11 cellular contexts compared by ENCODE assay signal in the genomic region with DNA sequence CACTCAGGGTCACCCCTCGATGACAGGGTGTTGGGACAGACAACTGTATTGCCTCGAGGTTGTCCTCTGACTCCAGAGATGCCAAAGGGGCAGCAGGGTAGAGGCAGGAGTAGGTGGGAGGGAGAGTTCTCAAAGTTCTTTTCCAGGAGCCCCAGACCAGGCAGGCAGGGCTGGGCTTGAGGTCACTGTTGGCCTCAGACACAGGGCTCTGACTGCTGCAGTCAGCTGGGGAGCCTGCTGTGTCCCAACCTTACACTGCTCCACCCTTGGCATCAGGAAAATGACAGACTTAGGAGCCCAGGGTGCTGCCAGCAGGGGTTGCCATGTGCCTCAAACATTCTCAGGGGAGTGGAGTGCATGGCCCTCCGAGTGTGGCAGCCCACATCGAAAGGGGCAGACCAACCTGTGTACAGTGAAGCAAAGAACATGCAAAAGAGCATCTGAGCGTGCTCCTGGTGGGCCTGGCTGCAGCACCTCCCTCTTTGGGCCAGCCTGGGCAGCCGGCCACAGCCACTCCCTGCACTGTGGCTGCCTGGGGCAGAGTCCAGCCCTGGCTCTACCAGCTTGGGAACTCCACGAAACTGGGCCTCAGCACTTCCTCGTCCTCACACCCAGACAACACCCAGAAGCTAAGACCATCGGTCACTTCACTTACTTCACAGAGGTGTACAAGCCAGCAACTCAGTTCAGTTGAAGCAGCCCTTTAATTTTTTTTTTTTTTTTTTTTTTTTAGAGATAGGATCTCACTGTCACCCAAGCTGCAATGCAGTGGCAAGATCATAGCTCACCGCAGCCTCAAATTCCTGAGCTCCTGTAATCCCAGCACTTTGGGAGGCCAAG. TPM values are rescaled to one million over a fixed set of nuclear protein-coding genes. Genes with fewer than 3 reads are reported as not detected.
DNase-seq lines count a peak whose midpoint lies in the region; ATAC-seq and TF ChIP-seq lines count a peak whose summit lies in the region.
"Had no signal": no experiment of that assay in that cellular context is flagged by ENCODE, and none has a peak within 500 bp of the region (broad histone marks: within the 10 kb centered on the region; RNA-seq: fewer than 3 reads in every experiment).

No MANE protein-coding gene starts in this region.

- H3K36me3 Mint-ChIP-seq in WTC11 (peaks cover 28% of the 10 kb centered on the region), type B pancreatic cell (peaks cover 4% of the 10 kb centered on the region), T-cell (no peaks in the 10 kb centered on the region)

- ATAC-seq in WTC11 (no peak), GM19455 (IDR thresholded peaks at IDR 0.05; ENCODE audit: unreplicated experiment) (no peak), T-cell (replicated peaks in 1 of 4) (no peak)

- H3K27ac Mint-ChIP-seq in WTC11 (0 out of 2 replicates have a peak overlapping the region, but pooled peaks have one; percentile 70), type B pancreatic cell (peak overlapping the region; percentile 81), T-cell (no peak overlapping the region)

- H3K9me3 Mint-ChIP-seq in WTC11 (no peaks in the 10 kb centered on the region), type B pancreatic cell (no peaks in the 10 kb centered on the region), T-cell (no peaks in the 10 kb centered on the region)

- TF ChIP-seq CTCF in WTC11 (IDR thresholded peaks at IDR 0.05) (no peak), type B pancreatic cell (conservative IDR thresholded peaks at IDR 0.05) (no peak)

- POLR2A ChIA-PET in WTC11 (lab: Charles Lee), result interaction anchor here (0.6 kb wide), 1 partner anchor 51 kb away, joined by 4 read pairs; no protein-coding TSS in a partner anchor
- POLR2A ChIA-PET in T-cell (lab: Charles Lee), result interaction anchor here in 1 of 2 donors (0.6 to 0.7 kb wide), 2 partner anchors 488 to 1239 kb away, joined by 3 to 6 read pairs; no protein-coding TSS in a partner anchor

- H3K27me3 Mint-ChIP-seq in WTC11 (ENCODE audit: low read depth) (no peaks in the 10 kb centered on the region), type B pancreatic cell (no peaks in the 10 kb centered on the region), T-cell (peaks cover 4 to 7% of the 10 kb centered on the region in 2 donors)

- DNase-seq in DMS 273 (lab: John Stamatoyannopoulos, UW; ENCODE audit: unreplicated experiment) (peak; percentile 43), DMS 273 treated with DMSO at 0.1 percent for 48 hours (lab: John Stamatoyannopoulos, UW) (no peak), WTC11 (ENCODE audit: low spot score) (no peak), left kidney (ENCODE audit: low read depth, low spot score) (peak; percentile 34), type B pancreatic cell (ENCODE audit: extremely low spot score, unreplicated experiment) (no peak), T-cell (no peak)
- no peak for DNase-seq in central memory CD4-positive, alpha-beta T cell
- DNase-seq: 8988T; activated CD4-positive, CD25-positive, alpha-beta regulatory T cell; NCI-H1417 had no signal

- CTCF ChIA-PET in WTC11 (lab: Charles Lee) (interaction anchor here (0.6 to 2.0 kb wide), 8 partner anchors 10 to 853 kb away, joined by 3 to 10 read pairs (median 4); no protein-coding TSS in a partner anchor), T-cell (lab: Charles Lee) (interaction anchor here (0.5 to 0.7 kb wide), 2 partner anchors 107 to 154 kb away, joined by 3 to 6 read pairs; no protein-coding TSS in a partner anchor)

- no peak overlapping the region for H3K4me3 Mint-ChIP-seq in WTC11
- H3K4me3 Mint-ChIP-seq in type B pancreatic cell, result peak overlapping the region; percentile 60
- no peak overlapping the region for H3K4me3 Mint-ChIP-seq in T-cell

- H3K4me1 Mint-ChIP-seq in WTC11 (no peaks in the 10 kb centered on the region), type B pancreatic cell (ENCODE audit: unreplicated experiment) (peaks cover 19% of the 10 kb centered on the region), T-cell (no peaks in the 10 kb centered on the region)

TF ChIP-seq in WTC11, 78 proteins besides CTCF, POLR2A, EP300 and RAD21:
- TF ChIP-seq, protein P1, sequence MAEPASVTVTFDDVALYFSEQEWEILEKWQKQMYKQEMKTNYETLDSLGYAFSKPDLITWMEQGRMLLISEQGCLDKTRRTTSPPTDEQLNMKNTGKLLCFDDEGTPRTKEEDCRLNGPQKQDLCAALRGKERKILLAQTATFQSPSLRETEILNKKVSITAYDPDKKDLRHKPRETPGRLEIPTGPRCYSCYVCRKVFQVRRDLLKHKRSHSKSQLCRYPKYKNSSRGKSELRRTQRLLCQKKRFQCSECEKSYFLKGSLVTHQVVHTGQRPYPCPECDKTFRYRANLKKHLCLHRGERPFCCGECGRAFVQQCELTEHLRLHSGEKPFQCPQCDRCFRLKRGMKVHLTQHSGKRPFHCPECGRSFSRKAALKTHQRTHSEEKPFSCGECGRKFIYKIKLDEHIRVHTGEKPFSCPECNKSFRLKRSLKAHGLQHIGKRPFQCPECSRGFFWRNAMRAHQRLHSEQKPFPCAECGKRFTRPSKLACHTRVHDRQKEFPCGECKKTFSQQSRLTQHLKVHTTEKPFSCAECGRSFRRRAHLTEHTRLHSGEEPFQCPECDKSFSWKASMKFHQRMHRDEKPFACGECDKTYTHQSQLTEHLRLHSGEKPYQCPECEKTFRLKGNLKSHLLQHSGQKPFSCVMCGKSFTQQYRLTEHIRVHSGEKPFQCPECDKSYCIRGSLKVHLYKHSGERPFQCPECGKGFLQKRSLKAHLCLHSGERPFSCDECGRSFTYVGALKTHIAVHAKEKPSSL (CRISPR knock-in tag; conservative IDR thresholded peaks at IDR 0.05), result no peak
- TF ChIP-seq GABPB1 (CRISPR knock-in tag; IDR thresholded peaks at IDR 0.05), result 0 out of 2 replicates have a peak, but pooled peaks have one; percentile 33

RNA-seq across cellular contexts. Expression of gene C6orf132, which starts 24.0 kb away (rescaled TPM):
- total RNA-seq in WTC11 (2021), result 38.1 to 52.6 TPM (median 38.2 TPM) in 3 replicates
- total RNA-seq in type B pancreatic cell (ENCODE audit: low replicate concordance), result 22.9 and 56.4 TPM in 2 replicates
- under 1 TPM in 4 of 5 donors, not detected in 1; 0.05 to 0.18 (median 0.08) TPM for total RNA-seq in T-cell

RNA-seq across cellular contexts. Expression of gene GUCA1A, which starts 54.8 kb away (rescaled TPM):
- total RNA-seq in WTC11 (2021), result 10.9 to 12.9 TPM (median 12.5 TPM) in 3 replicates
- 0.41 and 0.57 TPM in 2 replicates for total RNA-seq in type B pancreatic cell (ENCODE audit: low replicate concordance)
- total RNA-seq in T-cell, result not detected

Comparison
In these comparisons a context has a peak if more than half of its experiments do, and no peak if none do; other contexts are left out.
1. DNase-seq: peak in DMS 273 (single experiment) and left kidney (single experiment); none in DMS 273 treated with DMSO at 0.1 percent for 48 hours (single experiment), WTC11 (single experiment), type B pancreatic cell (single experiment), central memory CD4-positive, alpha-beta T cell (single experiment) and T-cell (0 of 34).
2. H3K27ac Mint-ChIP-seq: peak in WTC11 (single experiment) and type B pancreatic cell (single experiment); none in T-cell (0 of 2).
3. RNA of gene C6orf132, which starts 24.0 kb away (total RNA-seq): 38.1 to 52.6 TPM in WTC11 and 22.9 to 56.4 TPM in type B pancreatic cell; 0.05 to 0.18 TPM in T-cell; every median in the first group is over 10 times any median in the second.